In the genomic region with DNA sequence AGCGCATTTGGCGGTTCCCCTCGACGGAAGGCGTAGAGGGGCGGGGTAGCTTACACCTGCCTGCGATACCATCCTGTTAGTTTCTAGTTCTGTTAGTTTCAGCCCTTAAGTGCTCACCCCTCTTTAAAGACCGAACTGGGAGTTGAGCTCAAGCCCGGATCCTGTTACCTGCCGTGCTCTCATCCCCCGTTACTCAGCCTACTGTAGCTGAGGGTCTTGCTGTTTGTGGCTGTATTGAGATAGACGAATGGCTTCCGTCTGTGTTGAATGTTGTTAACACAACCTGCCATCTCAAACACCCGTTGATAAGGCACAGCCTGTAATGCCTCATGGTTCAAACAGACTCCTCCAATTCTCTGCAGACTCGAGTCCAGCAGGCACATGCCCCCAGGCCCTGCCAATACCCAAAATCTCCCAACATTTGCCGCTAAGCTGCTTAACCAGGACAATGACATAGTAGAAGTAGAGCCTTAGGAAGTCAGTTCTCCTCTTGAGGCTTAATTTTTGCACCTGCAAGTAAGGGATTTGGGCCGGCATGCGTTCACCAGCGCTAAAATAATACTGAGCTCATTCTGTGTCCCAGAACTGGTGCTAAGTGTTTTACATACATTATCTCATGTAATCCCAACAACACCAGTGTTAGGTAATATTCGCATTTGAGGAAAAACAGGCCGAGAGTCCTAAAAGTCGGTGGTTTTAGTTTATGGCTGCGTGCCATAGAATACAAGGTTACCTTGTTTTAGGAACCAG, we compare ENCODE assay signal across 8 cellular contexts. TPM values are rescaled to one million over a fixed set of nuclear protein-coding genes. Genes with fewer than 3 reads are reported as not detected.
DNase-seq lines count a peak whose midpoint lies in the region; ATAC-seq and TF ChIP-seq lines count a peak whose summit lies in the region.

No MANE protein-coding gene starts in this region.

- 4 to 9% (median 6%) methylated on average over 19 to 23 of the region's 23 CpGs for WGBS in spleen, 5 donors

- H3K36me3 ChIP-seq in iPS-15b (ENCODE audit: control insufficient read depth, insufficient read depth, low read length) (no peaks in the 10 kb centered on the region), spleen (peaks cover 0 to 16% (median 0%) of the 10 kb centered on the region in 6 donors)

- in situ Hi-C loops in astrocyte of the spinal cord (cut with HindIII; ENCODE audit: low sequenced_read_pairs): no loop called here

- peaks cover 9% of the 10 kb centered on the region for H3K4me1 ChIP-seq in iPS-15b (ENCODE audit: control insufficient read depth, insufficient read depth, low read length)
- H3K4me1 ChIP-seq in spleen: peaks cover 26 to 74% (median 46%) of the 10 kb centered on the region in 6 donors

- peak; percentile 49 for ATAC-seq in GM18873 (IDR thresholded peaks at IDR 0.05; ENCODE audit: low FRiP score, unreplicated experiment)
- peak; percentile 38 for ATAC-seq in HG03095 (IDR thresholded peaks at IDR 0.05; ENCODE audit: unreplicated experiment)

- intact Hi-C loops in spleen (cut with DNase I; ENCODE audit: low total_unique reads): no loop called here

- no peak for TF ChIP-seq POLR2A in spleen (IDR thresholded peaks at IDR 0.05)

- H3K9ac ChIP-seq in iPS-15b (ENCODE audit: low read depth, low read length): peak overlapping the region; percentile 100

- TF ChIP-seq CTCF in astrocyte of the spinal cord (IDR thresholded peaks at IDR 0.05; ENCODE audit: low read depth, low read length): no peak
- TF ChIP-seq CTCF in spleen (IDR thresholded peaks at IDR 0.05 in 8 of 11, conservative IDR thresholded peaks at IDR 0.05 in 3 of 11): no peak

- H3K4me3 ChIP-seq in astrocyte of the spinal cord (ENCODE audit: low read depth, low read length) (peak overlapping the region; percentile 94), iPS-15b (ENCODE audit: low read depth, low read length) (peak overlapping the region; percentile 84), spleen (peak overlapping the region; percentile 64 to 96 (median 92))

- DNase-seq in CD1c-positive myeloid dendritic cell (ENCODE audit: extremely low spot score): peak; percentile 49
- peak; percentile 49 to 52 for DNase-seq in NCI-H524 (lab: John Stamatoyannopoulos, UW)
- DNase-seq in astrocyte of the spinal cord (ENCODE audit: low read depth, low spot score): no peak
- DNase-seq in spleen: peak; percentile 77
- DNase-seq in amniotic stem cell (lab: John Stamatoyannopoulos, UW): no peak

- peak overlapping the region; percentile 96 to 100 (median 100) for H3K27ac ChIP-seq in spleen

- H3K27me3 ChIP-seq in iPS-15b (ENCODE audit: control insufficient read depth, insufficient read depth, low read length) (no peaks in the 10 kb centered on the region), spleen (replicated peaks in 1 of 7) (no peaks in the 10 kb centered on the region)

- no peaks in the 10 kb centered on the region for H3K9me3 ChIP-seq in iPS-15b (ENCODE audit: control insufficient read depth, insufficient read depth, low read length)
- no peaks in the 10 kb centered on the region for H3K9me3 ChIP-seq in spleen

RNA-seq across cellular contexts. Expression of a gene that starts 1.3 kb away (rescaled TPM):
- total RNA-seq in spleen: 10 to 100 TPM; 16.9 to 25.9 (median 22.3) TPM
- polyA plus RNA-seq in spleen: 1 to 10 TPM; 2.5 to 3.0 (median 2.7) TPM

Comparison
In these comparisons a context has a peak if more than half of its experiments do, and no peak if none do; other contexts are left out.
1. DNase-seq: peak in CD1c-positive myeloid dendritic cell (single experiment), NCI-H524 (2 of 2) and spleen (single experiment); none in astrocyte of the spinal cord (single experiment) and amniotic stem cell (single experiment).
2. Peak in every context shown above with its lines, with median percentiles within 50 percentile points of each other: H3K4me3 ChIP-seq.